In genomic region chr5:96823900-96824351, GRCh38 we compare ENCODE assay signal across 8 cellular contexts.
A peak's percentile ranks its signal among the peaks of the same experiment; 100 is the strongest.
DNase-seq lines count a peak whose midpoint lies in the region; ATAC-seq and TF ChIP-seq lines count a peak whose summit lies in the region.

No MANE protein-coding gene starts in this region.

- ATAC-seq in GM18505 (IDR thresholded peaks at IDR 0.05; ENCODE audit: unreplicated experiment) = peak; percentile 65
- peak; percentile 99 for ATAC-seq in GM21786 (IDR thresholded peaks at IDR 0.05; ENCODE audit: unreplicated experiment)

- DNase-seq in NCI-H226 (peak; percentile 84), glomerular visceral epithelial cell (ENCODE audit: extremely low spot score) (peak; percentile 88), globus pallidus (ENCODE audit: low spot score) (no peak), NCI-H2171 treated with DMSO at 0.1 percent for 48 hours (lab: John Stamatoyannopoulos, UW) (no peak), NCI-H1092 (lab: John Stamatoyannopoulos, UW) (no peak)
- no peak for DNase-seq in activated CD4-positive, alpha-beta T cell treated with anti-CD3 and anti-CD28 coated beads, Interleukin-2, amount 50 U/mL, for 48 hours

- TF ChIP-seq POLR2A in GM18505 (IDR thresholded peaks at IDR 0.05; ENCODE audit: borderline replicate concordance, extremely low read depth, insufficient read depth, insufficient read length) = no peak

Comparison
In these comparisons a context has a peak if more than half of its experiments do, and no peak if none do; other contexts are left out.
1. DNase-seq: peak in NCI-H226 (single experiment) and glomerular visceral epithelial cell (single experiment); none in globus pallidus (single experiment), activated CD4-positive, alpha-beta T cell treated with anti-CD3 and anti-CD28 coated beads, Interleukin-2, amount 50 U/mL, for 48 hours (0 of 2), NCI-H2171 treated with DMSO at 0.1 percent for 48 hours (single experiment) and NCI-H1092 (single experiment).